8 cellular contexts compared by ENCODE assay signal in the genomic region with DNA sequence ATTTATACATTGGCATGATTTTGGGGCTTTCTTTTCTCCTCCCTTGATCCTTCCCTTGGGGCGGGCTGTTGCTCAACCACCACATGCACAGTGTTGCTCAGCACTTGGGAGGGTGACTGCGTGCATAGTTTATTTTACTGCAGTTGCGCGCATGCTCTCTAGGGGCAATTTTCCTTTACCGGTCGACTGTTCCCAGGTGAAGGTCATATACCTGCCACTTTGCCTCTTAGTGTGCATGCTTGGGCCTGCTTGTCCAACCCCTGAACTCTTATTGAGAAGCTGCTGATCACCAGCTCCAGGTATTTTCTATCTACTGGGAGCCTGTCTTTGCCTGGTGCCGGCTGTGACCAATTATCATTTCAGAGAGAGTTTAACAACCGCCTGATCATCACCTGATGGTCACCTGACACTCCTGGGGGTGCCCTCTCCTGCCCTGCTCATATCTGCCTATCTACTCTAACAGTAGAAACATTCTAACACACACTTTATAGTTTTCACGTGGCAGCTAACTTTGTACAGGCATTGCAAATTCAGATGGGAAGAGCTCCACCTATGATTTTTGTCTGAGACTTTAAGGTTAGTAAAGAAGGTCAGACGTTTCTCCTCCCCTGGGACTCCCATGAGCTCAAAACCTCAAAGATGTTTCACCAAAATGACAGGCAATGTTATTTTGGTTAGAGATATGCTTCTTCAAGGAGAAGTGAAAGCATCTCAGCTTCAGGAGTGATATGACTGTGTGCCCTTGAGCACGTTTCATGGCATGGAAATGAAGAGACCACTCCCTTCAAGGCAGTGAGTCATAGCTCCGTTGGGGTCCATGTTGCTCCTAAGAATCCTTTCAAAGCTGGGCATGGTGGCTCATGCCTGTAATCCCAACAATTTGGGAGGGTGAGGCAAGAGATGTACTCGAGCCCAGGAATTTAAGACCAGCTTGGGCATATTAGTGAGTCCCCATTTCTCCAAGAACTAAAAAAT.
DNase-seq lines count a peak whose midpoint lies in the region; ATAC-seq and TF ChIP-seq lines count a peak whose summit lies in the region.

No MANE protein-coding gene starts in this region.

- H3K27ac ChIP-seq in BLaER1 treated with 17β-estradiol and CSF1 and Interleukin-3, amounts not matched to agents 10 nM and 100 nM: peak overlapping the region; percentile 62 to 96 (median 91); a peak in 21 of 22 replicates
- no peak overlapping the region for H3K27ac ChIP-seq in RWPE1
- H3K27ac ChIP-seq in prostate gland: no peak overlapping the region
- no peak overlapping the region for H3K27ac ChIP-seq in A673 (ENCODE audit: low read depth, low read length, poor library complexity, severe bottlenecking)

- H3K27me3 Mint-ChIP-seq in memory B cell: no peaks in the 10 kb centered on the region

- H3K4me2 ChIP-seq in BLaER1 treated with 17β-estradiol and CSF1 and Interleukin-3, amounts not matched to agents 10 nM and 100 nM: peak overlapping the region; percentile 75 to 96 (median 90)

- DNase-seq in RWPE1 (ENCODE audit: low spot score) (peak; percentile 56), memory B cell (ENCODE audit: low spot score in 2 of 2) (peak; percentile 55 to 79), dedifferentiated amniotic fluid mesenchymal stem cell (ENCODE audit: extremely low spot score) (no peak), prostate gland (ENCODE audit: low spot score) (no peak), A673 (ENCODE audit: low spot score) (no peak)

- peaks cover 83 to 98% (median 92%) of the 10 kb centered on the region in 10 experiments for H3K4me1 ChIP-seq in BLaER1 treated with 17β-estradiol and CSF1 and Interleukin-3, amounts not matched to agents 10 nM and 100 nM
- no peaks in the 10 kb centered on the region for H3K4me1 ChIP-seq in prostate gland (replicated peaks)
- no peaks in the 10 kb centered on the region for H3K4me1 ChIP-seq in A673 (ENCODE audit: insufficient read depth, low read length, poor library complexity, severe bottlenecking)

- peak overlapping the region in 8 of 10 experiments; percentile 3 to 60 (median 39); a peak in 8 of 20 replicates for H3K4me3 ChIP-seq in BLaER1 treated with 17β-estradiol and CSF1 and Interleukin-3, amounts not matched to agents 10 nM and 100 nM
- H3K4me3 ChIP-seq in prostate gland (no peak overlapping the region), A673 (ENCODE audit: low read depth, low read length, poor library complexity, severe bottlenecking) (no peak overlapping the region)

- intact Hi-C loops in prostate gland (cut with DNase I): no loop called here
- intact Hi-C loops in A673 (cut with micrococcal nuclease; ENCODE audit: unreplicated experiment): no loop called here

- H3K9me3 Mint-ChIP-seq in memory B cell: no peaks in the 10 kb centered on the region

- CTCF ChIA-PET in RWPE1 (lab: Yijun Ruan, JAX) (interaction anchor here (0.7 to 1.0 kb wide), 3 partner anchors 22 to 229 kb away, joined by 3 read pairs; no protein-coding TSS in a partner anchor), A673 (lab: Charles Lee) (no interaction called here)

- H3K9ac ChIP-seq in BLaER1 treated with 17β-estradiol and CSF1 and Interleukin-3, amounts not matched to agents 10 nM and 100 nM: peak overlapping the region; percentile 43 to 82 (median 76); a peak in 21 of 22 replicates

- peak overlapping the region; percentile 99 for H3K27ac Mint-ChIP-seq in memory B cell

- peak overlapping the region; percentile 83 for H3K4me3 Mint-ChIP-seq in memory B cell

- H4K20me1 ChIP-seq in BLaER1 treated with 17β-estradiol and CSF1 and Interleukin-3, amounts not matched to agents 10 nM and 100 nM: no peaks in the 10 kb centered on the region

- H3K27me3 ChIP-seq in BLaER1 treated with 17β-estradiol and CSF1 and Interleukin-3, amounts not matched to agents 10 nM and 100 nM: no peaks in the 10 kb centered on the region
- no peaks in the 10 kb centered on the region for H3K27me3 ChIP-seq in prostate gland (replicated peaks; ENCODE audit: insufficient read depth)
- H3K27me3 ChIP-seq in A673 (replicated peaks; ENCODE audit: insufficient read depth, low read depth, low read length, poor library complexity): no peaks in the 10 kb centered on the region

- no peaks in the 10 kb centered on the region for H3K36me3 Mint-ChIP-seq in memory B cell

- 51% methylated on average over 13 of the region's 13 CpGs for WGBS in prostate gland

- TF ChIP-seq POLR2A in prostate gland (IDR thresholded peaks at IDR 0.05): no peak

- H3K9me3 ChIP-seq in BLaER1 treated with 17β-estradiol and CSF1 and Interleukin-3, amounts not matched to agents 10 nM and 100 nM (replicated peaks in 1 of 11): peaks cover 6 to 43% (median 19%) of the 10 kb centered on the region in 11 experiments; a peak in 16 of 22 replicates
- H3K9me3 ChIP-seq in prostate gland (no peaks in the 10 kb centered on the region), A673 (ENCODE audit: low read depth, low read length, poor library complexity, severe bottlenecking) (no peaks in the 10 kb centered on the region)

- no peaks in the 10 kb centered on the region for H3K36me3 ChIP-seq in BLaER1 treated with 17β-estradiol and CSF1 and Interleukin-3, amounts not matched to agents 10 nM and 100 nM
- no peaks in the 10 kb centered on the region for H3K36me3 ChIP-seq in prostate gland
- H3K36me3 ChIP-seq in A673 (ENCODE audit: insufficient read depth, low read length, poor library complexity, severe bottlenecking): no peaks in the 10 kb centered on the region

- no peak for TF ChIP-seq CTCF in RWPE1 (conservative IDR thresholded peaks at IDR 0.05; ENCODE audit: low read depth)
- no peak for TF ChIP-seq CTCF in prostate gland (IDR thresholded peaks at IDR 0.05)
- no peak for TF ChIP-seq CTCF in A673 (conservative IDR thresholded peaks at IDR 0.05; ENCODE audit: low read depth, low read length)

- POLR2A ChIA-PET in RWPE1 (lab: Yijun Ruan, JAX; ENCODE audit: low non-redundant PET) (no interaction called here), A673 (lab: Charles Lee; ENCODE audit: low non-redundant PET) (interaction anchor here (0.7 kb wide), 1 partner anchor 1595 kb away, joined by 3 read pairs; no protein-coding TSS in a partner anchor)

- H3K4me1 Mint-ChIP-seq in memory B cell: peaks cover 47% of the 10 kb centered on the region

- ATAC-seq in GM18907 (IDR thresholded peaks at IDR 0.05; ENCODE audit: unreplicated experiment) (peak; percentile 92), HG02981 (IDR thresholded peaks at IDR 0.05; ENCODE audit: unreplicated experiment) (peak; percentile 88), memory B cell (ENCODE audit: low read depth) (peak; percentile 85)

- no TSS peak for BruUV-seq in A673 (replicated peaks; lab: Mats Ljungman, UMichigan)

Comparison
In these comparisons a context has a peak if more than half of its experiments do, and no peak if none do; other contexts are left out.
1. H3K27ac ChIP-seq: peak in BLaER1 treated with 17β-estradiol and CSF1 and Interleukin-3, amounts not matched to agents 10 nM and 100 nM (11 of 11); none in RWPE1 (single experiment), prostate gland (0 of 2) and A673 (single experiment).
2. H3K4me3 ChIP-seq: peak in BLaER1 treated with 17β-estradiol and CSF1 and Interleukin-3, amounts not matched to agents 10 nM and 100 nM (8 of 10); none in prostate gland (0 of 2) and A673 (single experiment).
3. DNase-seq: peak in RWPE1 (single experiment) and memory B cell (2 of 2); none in dedifferentiated amniotic fluid mesenchymal stem cell (single experiment), prostate gland (single experiment) and A673 (single experiment).
4. Peak in every context shown above with its lines, with median percentiles within 50 percentile points of each other: ATAC-seq.